ENCODE assay signal across 8 cellular contexts in the genomic region with DNA sequence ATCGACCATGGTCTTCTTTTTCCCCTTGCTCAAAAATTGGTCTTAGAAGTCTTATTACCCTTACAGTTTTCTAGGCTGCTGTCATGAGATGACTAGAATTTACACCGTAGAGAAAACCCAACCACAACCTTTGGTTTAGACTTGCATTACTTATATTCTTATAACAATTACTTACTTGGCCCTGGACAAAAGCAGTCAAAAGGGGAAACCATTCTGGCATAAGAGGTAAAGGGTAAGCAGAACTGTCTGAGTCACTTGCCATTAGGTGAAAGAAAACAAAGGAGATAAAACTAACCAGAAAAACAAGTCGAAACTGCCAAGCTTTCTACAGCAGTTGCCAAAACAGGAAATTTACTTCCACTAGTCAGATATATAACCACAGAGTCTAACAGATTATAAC. TPM values are rescaled to one million over a fixed set of nuclear protein-coding genes. Genes with fewer than 3 reads are reported as not detected.
DNase-seq lines count a peak whose midpoint lies in the region; ATAC-seq, FAIRE-seq and TF ChIP-seq lines count a peak whose summit lies in the region.

No MANE protein-coding gene starts in this region.

- H3K27ac ChIP-seq in A549 (peak overlapping the region; percentile 39 to 85), tibial nerve (peak overlapping the region in 3 of 4 donors; percentile 13 to 60 (median 52))

- peak in 1 of 2 experiments; percentile 40 for DNase-seq in A549 (ENCODE audit: low read depth in 1 of 2, low spot score in 1 of 2)
- DNase-seq in GM19239 (ENCODE audit: insufficient read length, low spot score), result no peak
- DNase-seq in T-helper 17 cell, result no peak
- peak; percentile 53 for DNase-seq in glomerular visceral epithelial cell (ENCODE audit: extremely low spot score)
- no peak for DNase-seq in tibial nerve (ENCODE audit: low spot score in 2 of 2)
- DNase-seq in KG1 (lab: John Stamatoyannopoulos, UW), result no peak
- DNase-seq in RKO (ENCODE audit: low spot score), result no peak

- H3K9me3 ChIP-seq in A549, result 0 out of 3 replicates have a peak, but pooled peaks cover 7% of the 10 kb centered on the region
- H3K9me3 ChIP-seq in T-helper 17 cell (ENCODE audit: control insufficient read depth, low read length, poor library complexity, severe bottlenecking), result no peaks in the 10 kb centered on the region
- H3K9me3 ChIP-seq in tibial nerve, result no peaks in the 10 kb centered on the region

- H3K27me3 Mint-ChIP-seq in T-helper 17 cell, result no peaks in the 10 kb centered on the region

- peaks cover 6% of the 10 kb centered on the region for H3K36me3 Mint-ChIP-seq in T-helper 17 cell (ENCODE audit: low read depth)

- ATAC-seq in A549 (peak in 1 of 2 experiments; percentile 45; a peak in 3 of 6 replicates), HG03159 (IDR thresholded peaks at IDR 0.05; ENCODE audit: unreplicated experiment) (peak; percentile 84), T-helper 17 cell (peak; percentile 84)

- POLR2A ChIA-PET in A549 (lab: Yijun Ruan, JAX), result interaction anchor here (1.3 kb wide), 1 partner anchor 18 kb away, joined by 3 read pairs; the partner anchor contains the start of gene TMEM245

- H3K27me3 ChIP-seq in tibial nerve, result no peaks in the 10 kb centered on the region

- peaks cover 49% of the 10 kb centered on the region for H3K4me1 Mint-ChIP-seq in T-helper 17 cell

- TF ChIP-seq EP300 in A549 (IDR thresholded peaks at IDR 0.05) (no peak), tibial nerve (IDR thresholded peaks at IDR 0.05) (no peak)

- TF ChIP-seq RAD21 in A549 (conservative IDR thresholded peaks at IDR 0.05 in 1 of 2, IDR thresholded peaks at IDR 0.05 in 1 of 2), result no peak

- TF ChIP-seq CTCF in A549 (IDR thresholded peaks at IDR 0.05) (no peak), tibial nerve (IDR thresholded peaks at IDR 0.05) (no peak)

- FAIRE-seq in A549 (lab: Jason Lieb, UNC) (no peak), GM19239 (lab: Jason Lieb, UNC) (peak; percentile 76)

- H3K4me2 ChIP-seq in A549, result peak overlapping the region; percentile 72

- peaks cover 68% of the 10 kb centered on the region for H3K4me1 ChIP-seq in A549
- H3K4me1 ChIP-seq in tibial nerve, result peaks cover 0 to 64% (median 26%) of the 10 kb centered on the region in 4 donors

- H3K27ac Mint-ChIP-seq in T-helper 17 cell, result peak overlapping the region; percentile 94

- peaks cover 0 to 20% (median 0%) of the 10 kb centered on the region in 3 donors for H3K36me3 ChIP-seq in tibial nerve

- 4% methylated on average over 3 of the region's 3 CpGs for WGBS in A549 (ENCODE audit: missing lambda C conversion rate)
- WGBS in tibial nerve, 2 donors, result 56 to 64% methylated on average over 3 of the region's 3 CpGs

- peak overlapping the region; percentile 90 for H3K4me3 Mint-ChIP-seq in T-helper 17 cell

- H3K4me3 ChIP-seq in A549, result no peak overlapping the region
- H3K4me3 ChIP-seq in tibial nerve, result no peak overlapping the region

- CTCF ChIA-PET in A549 (lab: Yijun Ruan, JAX), result interaction anchor here (1.5 kb wide), 1 partner anchor 14 kb away, joined by 4 read pairs; no protein-coding TSS in a partner anchor

- TF ChIP-seq POLR2A in A549 (IDR thresholded peaks at IDR 0.05; ENCODE audit: low read length) (no peak), tibial nerve (IDR thresholded peaks at IDR 0.05) (no peak)

TF ChIP-seq in A549, 52 proteins besides CTCF, POLR2A, EP300 and RAD21:
- TF ChIP-seq HOXB5 (CRISPR knock-in tag; IDR thresholded peaks at IDR 0.05), result no peak
- no peak for TF ChIP-seq FOSL2 (IDR thresholded peaks at IDR 0.05)
- TF ChIP-seq FOSL2 (CRISPR knock-in tag; IDR thresholded peaks at IDR 0.05), result peak; percentile 40; the same call in 1 of the 2 replicates

RNA-seq across cellular contexts. Expression of gene TMEM245, which starts 17.9 kb away (rescaled TPM):
- 88.9 and 108 TPM in 2 replicates for polyA plus RNA-seq in A549 (2011; rRNA removed)
- 20.2 and 27.8 TPM in 2 replicates for polyA plus RNA-seq in A549 (2012; cell fraction: cytosol; rRNA removed)
- polyA plus RNA-seq in A549 (2012; cell fraction: nucleus; rRNA removed), result 18.6 and 33.2 TPM in 2 replicates
- 44.9 to 48.6 TPM (median 48.2 TPM) in 3 replicates for polyA plus RNA-seq in A549 (2017; fragmentation: RNase III; extraction: RNeasy Plus Mini Kit Qiagen cat#74134 plus additional on column Dnase treatment)
- polyA minus RNA-seq in A549 (2011; rRNA and poly(A)+ RNA removed), result 157 and 160 TPM in 2 replicates
- 10 to 100 TPM; 26.8 to 28.2 TPM for total RNA-seq in T-helper 17 cell
- total RNA-seq in tibial nerve, result 100 to 1,000 TPM in 1 of 4 donors, 10 to 100 TPM in 3; 51.6 to 100 (median 89.5) TPM
